ENCODE assay signal across 12 cellular contexts in genomic region chr6:132465530-132466485, GRCh38. TPM values are rescaled to one million over a fixed set of nuclear protein-coding genes. Genes with fewer than 3 reads are reported as not detected.
A peak's percentile ranks its signal among the peaks of the same experiment; 100 is the strongest.
DNase-seq lines count a peak whose midpoint lies in the region; ATAC-seq lines count a peak whose summit lies in the region.
"Had no signal": no experiment of that assay in that cellular context is flagged by ENCODE, and none has a peak within 500 bp of the region (broad histone marks: within the 10 kb centered on the region; RNA-seq: fewer than 3 reads in every experiment).

No MANE protein-coding gene starts in this region.

- no peaks in the 10 kb centered on the region for H3K4me1 Mint-ChIP-seq in activated T-helper 17 cell treated with anti-CD3 and anti-CD28 coated beads, Interleukin-2, amount 50 U/mL, for 72 hours
- H3K4me1 Mint-ChIP-seq in naive thymus-derived CD8-positive, alpha-beta T cell = no peaks in the 10 kb centered on the region
- H3K4me1 Mint-ChIP-seq: IgD-negative memory B cell had no signal

- no peak for DNase-seq in activated CD4-positive, CD25-positive, alpha-beta regulatory T cell (lab: John Stamatoyannopoulos, UW)
- no peak for DNase-seq in hypothalamus (lab: John Stamatoyannopoulos, UW)
- no peak for DNase-seq in naive thymus-derived CD8-positive, alpha-beta T cell
- DNase-seq in NCI-H2196 treated with DMSO at 0.1 percent for 48 hours (lab: John Stamatoyannopoulos, UW; ENCODE audit: unreplicated experiment) = no peak
- DNase-seq: COR-L47, NCI-H446 treated with DMSO at 0.1 percent for 48 hours, T-helper 1 cell had no signal

- POLR2A ChIA-PET in naive thymus-derived CD8-positive, alpha-beta T cell (lab: Charles Lee) = interaction anchor here (0.5 kb wide), 1 partner anchor 346 kb away, joined by 10 read pairs; no protein-coding TSS in a partner anchor

- H3K36me3 Mint-ChIP-seq in activated T-helper 17 cell treated with anti-CD3 and anti-CD28 coated beads, Interleukin-2, amount 50 U/mL, for 72 hours (ENCODE audit: low read depth) = peaks cover 15% of the 10 kb centered on the region
- peaks cover 7 to 38% (median 14%) of the 10 kb centered on the region in 3 donors for H3K36me3 Mint-ChIP-seq in naive thymus-derived CD8-positive, alpha-beta T cell
- H3K36me3 Mint-ChIP-seq: IgD-negative memory B cell had no signal

- ATAC-seq in GM18520 (IDR thresholded peaks at IDR 0.05; ENCODE audit: unreplicated experiment) (peak; percentile 55), GM21526 (IDR thresholded peaks at IDR 0.05; ENCODE audit: low FRiP score, unreplicated experiment) (peak; percentile 75), HG03159 (IDR thresholded peaks at IDR 0.05; ENCODE audit: unreplicated experiment) (peak; percentile 94)
- ATAC-seq in activated T-helper 17 cell treated with anti-CD3 and anti-CD28 coated beads, Interleukin-2, amount 50 U/mL, for 72 hours (replicated peaks) = peak; percentile 73
- no peak for ATAC-seq in naive thymus-derived CD8-positive, alpha-beta T cell

- H3K27ac Mint-ChIP-seq in activated T-helper 17 cell treated with anti-CD3 and anti-CD28 coated beads, Interleukin-2, amount 50 U/mL, for 72 hours = no peak overlapping the region
- H3K27ac Mint-ChIP-seq in naive thymus-derived CD8-positive, alpha-beta T cell = no peak overlapping the region
- H3K27ac Mint-ChIP-seq: IgD-negative memory B cell had no signal

- no peaks in the 10 kb centered on the region for H3K27me3 Mint-ChIP-seq in activated T-helper 17 cell treated with anti-CD3 and anti-CD28 coated beads, Interleukin-2, amount 50 U/mL, for 72 hours
- H3K27me3 Mint-ChIP-seq in naive thymus-derived CD8-positive, alpha-beta T cell = no peaks in the 10 kb centered on the region
- H3K27me3 Mint-ChIP-seq: IgD-negative memory B cell had no signal

- H3K9me3 Mint-ChIP-seq in activated T-helper 17 cell treated with anti-CD3 and anti-CD28 coated beads, Interleukin-2, amount 50 U/mL, for 72 hours = no peaks in the 10 kb centered on the region
- no peaks in the 10 kb centered on the region for H3K9me3 Mint-ChIP-seq in naive thymus-derived CD8-positive, alpha-beta T cell
- H3K9me3 Mint-ChIP-seq: IgD-negative memory B cell had no signal

- no peak overlapping the region for H3K4me3 Mint-ChIP-seq in activated T-helper 17 cell treated with anti-CD3 and anti-CD28 coated beads, Interleukin-2, amount 50 U/mL, for 72 hours
- H3K4me3 Mint-ChIP-seq in naive thymus-derived CD8-positive, alpha-beta T cell = no peak overlapping the region
- H3K4me3 Mint-ChIP-seq: IgD-negative memory B cell had no signal

RNA-seq across cellular contexts. Expression of gene STX7, which starts 47.1 kb away (rescaled TPM):
- 10 to 100 TPM; 17.7 to 28.2 TPM for total RNA-seq in activated T-helper 17 cell treated with anti-CD3 and anti-CD28 coated beads, Interleukin-2, amount 50 U/mL, for 72 hours
- total RNA-seq in naive thymus-derived CD8-positive, alpha-beta T cell = 10 to 100 TPM; 28.0 to 29.2 TPM
- polyA plus RNA-seq in naive thymus-derived CD8-positive, alpha-beta T cell = 1 to 10 TPM; 2.9 to 9.6 (median 6.5) TPM

Comparison
In these comparisons a context has a peak if more than half of its experiments do, and no peak if none do; other contexts are left out.
1. ATAC-seq: peak in GM18520 (single experiment), GM21526 (single experiment), HG03159 (single experiment) and activated T-helper 17 cell treated with anti-CD3 and anti-CD28 coated beads, Interleukin-2, amount 50 U/mL, for 72 hours (single experiment); none in naive thymus-derived CD8-positive, alpha-beta T cell (0 of 2).